18 cellular contexts compared by ENCODE assay signal in genomic region chr4:185599151-185599648, GRCh38.
"Had no signal": no experiment of that assay in that cellular context is flagged by ENCODE, and none has a peak within 500 bp of the region (broad histone marks: within the 10 kb centered on the region; RNA-seq: fewer than 3 reads in every experiment).

No MANE protein-coding gene starts in this region.

- H3K27ac ChIP-seq: thyroid gland had no signal

- H3K4me1 Mint-ChIP-seq: activated naive CD4-positive, alpha-beta T cell treated with anti-CD3 and anti-CD28 coated beads, Interleukin-2, amount 50 U/mL, for 24 hours; central memory CD8-positive, alpha-beta T cell had no signal

- H3K4me3 ChIP-seq: right lobe of liver, thyroid gland had no signal

- H3K4me1 ChIP-seq: right lobe of liver, thyroid gland had no signal

- H3K27me3 Mint-ChIP-seq: progenitor cell of endocrine pancreas had no signal

- H3K9me3 ChIP-seq: right lobe of liver, SK-N-SH, thyroid gland had no signal

- DNase-seq: activated CD4-positive, alpha-beta memory T cell treated with anti-CD3 and anti-CD28 coated beads for 36 hours; activated CD4-positive, CD25-positive, alpha-beta regulatory T cell treated with anti-CD3 and anti-CD28 coated beads, Interleukin-2, amount 50 U/mL, for 72 hours; activated effector memory CD4-positive, alpha-beta T cell treated with Interleukin-2 at 50 U/mL for 16 hours; activated T-cell treated with anti-CD3 and anti-CD28 coated beads, Interleukin-2, amount 50 U/mL, for 4 hours; effector CD8-positive, alpha-beta T cell; hippocampal formation; nucleus accumbens; right lobe of liver; SHP77; SK-N-SH; stimulated activated CD4-positive, alpha-beta T cell treated with anti-CD3 and anti-CD28 coated beads, Interleukin-1b, Interleukin-23, amount 100 ng/mL, for 48 hours; T-cell; T-helper 9 cell; thyroid gland had no signal

- ATAC-seq: activated T-cell treated with anti-CD3 and anti-CD28 coated beads, Interleukin-2, amount 50 U/mL, for 4 hours; T-cell had no signal

- H3K27ac Mint-ChIP-seq: activated CD4-positive, alpha-beta memory T cell treated with anti-CD3 and anti-CD28 coated beads for 36 hours; activated naive CD4-positive, alpha-beta T cell treated with anti-CD3 and anti-CD28 coated beads, Interleukin-2, amount 50 U/mL, for 24 hours; progenitor cell of endocrine pancreas; T-cell had no signal

- H3K9me3 Mint-ChIP-seq: activated CD4-positive, alpha-beta memory T cell treated with anti-CD3 and anti-CD28 coated beads for 36 hours; activated naive CD4-positive, alpha-beta T cell treated with anti-CD3 and anti-CD28 coated beads, Interleukin-2, amount 50 U/mL, for 24 hours; activated T-cell treated with anti-CD3 and anti-CD28 coated beads, Interleukin-2, amount 50 U/mL, for 4 hours; central memory CD8-positive, alpha-beta T cell; nephron; T-cell had no signal

- H3K36me3 Mint-ChIP-seq: activated CD4-positive, alpha-beta memory T cell treated with anti-CD3 and anti-CD28 coated beads for 36 hours; activated naive CD4-positive, alpha-beta T cell treated with anti-CD3 and anti-CD28 coated beads, Interleukin-2, amount 50 U/mL, for 24 hours; T-cell had no signal

- H3K27me3 ChIP-seq: right lobe of liver, thyroid gland had no signal

- H3K36me3 ChIP-seq: right lobe of liver had no signal

- H3K4me3 Mint-ChIP-seq: activated CD4-positive, alpha-beta memory T cell treated with anti-CD3 and anti-CD28 coated beads for 36 hours; activated naive CD4-positive, alpha-beta T cell treated with anti-CD3 and anti-CD28 coated beads, Interleukin-2, amount 50 U/mL, for 24 hours; activated T-cell treated with anti-CD3 and anti-CD28 coated beads, Interleukin-2, amount 50 U/mL, for 4 hours; central memory CD8-positive, alpha-beta T cell; nephron; T-cell had no signal
